8 cellular contexts compared by ENCODE assay signal in the genomic region with DNA sequence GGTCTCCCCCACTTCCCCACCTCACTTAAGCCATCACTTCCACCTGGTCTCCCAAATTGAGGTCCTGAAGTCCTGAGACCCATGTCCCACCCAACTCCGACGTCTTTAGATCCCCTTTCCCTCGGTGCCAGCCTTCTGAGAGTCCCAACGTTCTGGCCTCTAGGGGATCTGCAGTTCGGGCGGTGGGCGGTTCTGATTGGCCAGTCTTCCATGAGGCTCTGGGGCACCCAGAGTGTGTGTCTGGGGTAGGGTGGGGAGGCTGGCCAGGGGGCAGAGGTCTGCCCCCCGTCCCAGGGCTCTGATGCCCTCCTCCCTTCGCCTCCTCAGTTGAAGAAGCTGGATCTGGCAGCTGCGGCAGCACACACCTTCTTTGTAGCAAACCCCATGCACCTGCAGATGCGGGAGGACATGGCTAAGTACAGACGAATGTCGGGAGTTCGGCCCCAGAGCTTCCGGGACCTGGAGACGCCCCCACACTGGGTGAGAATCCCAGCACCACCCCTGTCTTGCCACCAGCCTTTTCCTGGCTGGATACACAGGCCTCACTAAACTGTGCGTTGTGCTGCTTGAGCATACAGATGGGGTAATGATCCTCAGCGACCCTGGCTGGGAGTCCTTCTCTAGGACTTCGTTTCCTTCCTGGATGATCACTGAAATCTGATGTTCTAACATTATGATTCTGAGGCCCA. TPM values are rescaled to one million over a fixed set of nuclear protein-coding genes. Genes with fewer than 3 reads are reported as not detected.
DNase-seq lines count a peak whose midpoint lies in the region; ATAC-seq and TF ChIP-seq lines count a peak whose summit lies in the region.

No MANE protein-coding gene starts in this region.

- H3K4me3 ChIP-seq in AG09309 (ENCODE audit: control insufficient read depth, low read depth, low read length) (peak overlapping the region; percentile 53), mammary epithelial cell (replicated peaks in 1 of 3; ENCODE audit: insufficient read depth in 1 of 3, low read depth in 2 of 3, low read length in 3 of 3) (peak overlapping the region in 2 of 3 experiments; percentile 36 to 52), aorta (ENCODE audit: low read length in 2 of 2) (peak overlapping the region; percentile 90 to 92)

- no peaks in the 10 kb centered on the region for H3K9me3 Mint-ChIP-seq in memory B cell

- peak; percentile 9 for ATAC-seq in memory B cell (ENCODE audit: low read depth)
- no peak for ATAC-seq in aorta (ENCODE audit: low FRiP score)

- dilution Hi-C loops in mammary epithelial cell (cut with HindIII; ENCODE audit: low sequenced_read_pairs) = loop anchor here (5.0 kb wide), 3 partner anchors 32 to 97 kb away; a partner anchor contains a TSS

- H3K27me3 Mint-ChIP-seq in memory B cell = peaks cover 40% of the 10 kb centered on the region

- peak overlapping the region; percentile 54 for H3K27ac Mint-ChIP-seq in memory B cell

- H3K4me3 Mint-ChIP-seq in memory B cell = peak overlapping the region; percentile 85

- H3K4me1 ChIP-seq in mammary epithelial cell (ENCODE audit: insufficient read depth, low read length) (peaks cover 20% of the 10 kb centered on the region), aorta (ENCODE audit: control insufficient read depth in 1 of 2, insufficient read depth in 2 of 2, low read length in 2 of 2) (no peaks in the 10 kb centered on the region)

- peaks cover 27% of the 10 kb centered on the region for H3K4me1 Mint-ChIP-seq in memory B cell

- no peaks in the 10 kb centered on the region for H3K79me2 ChIP-seq in mammary epithelial cell (ENCODE audit: insufficient read depth, low read length)

- intact Hi-C loops in mammary epithelial cell (cut with micrococcal nuclease) (loop anchor here (2.0 to 5.0 kb wide), 2 partner anchors 43 to 167 kb away; a partner anchor contains a TSS), aorta (cut with DNase I) (loop anchor here (5.0 to 10.0 kb wide), 4 partner anchors 77 to 215 kb away; a partner anchor contains a TSS)

- H3K36me3 Mint-ChIP-seq in memory B cell = no peaks in the 10 kb centered on the region

- H3K27ac ChIP-seq in mammary epithelial cell (ENCODE audit: insufficient read depth, low read depth, low read length) (no peak overlapping the region), aorta (ENCODE audit: low read depth in 1 of 2, low read length in 2 of 2) (peak overlapping the region in 1 of 2 donors; percentile 71)

- in situ Hi-C loops in mammary epithelial cell (cut with MboI; ENCODE audit: low sequenced_read_pairs in 2 of 2) = loop anchor here (5.0 to 10.0 kb wide), 2 partner anchors 77 to 85 kb away; a partner anchor contains a TSS

- CTCF ChIA-PET in mammary epithelial cell (lab: Charles Lee; ENCODE audit: low non-redundant PET) = no interaction called here

- H3K4me2 ChIP-seq in mammary epithelial cell (ENCODE audit: insufficient read depth, low read depth, low read length) = peak overlapping the region; percentile 94

- DNase-seq in AG09309 (ENCODE audit: low read depth) (no peak), HuH-7 (ENCODE audit: low spot score) (peak; percentile 86), mammary epithelial cell (no peak), memory B cell (ENCODE audit: low spot score in 2 of 2) (no peak), aorta (peak in 1 of 2 donors; percentile 53), UCSD-AML1 (lab: John Stamatoyannopoulos, UW; ENCODE audit: unreplicated experiment) (no peak)
- DNase-seq in NK-92 treated with Interleukin-12 subunit alpha and Interleukin-12 subunit beta, amount 100 ng/mL, for 24 hours (lab: John Stamatoyannopoulos, UW) = no peak
- DNase-seq in effector CD4-positive, alpha-beta T cell = no peak

- H2AFZ ChIP-seq in mammary epithelial cell (ENCODE audit: low read depth, low read length) = peak overlapping the region; percentile 75

- no peak overlapping the region for H3K9ac ChIP-seq in mammary epithelial cell (ENCODE audit: insufficient read depth, low read length)

- no TSS peak for BruUV-seq in mammary epithelial cell (replicated peaks; lab: Mats Ljungman, UMichigan)

- H3K27me3 ChIP-seq in mammary epithelial cell (ENCODE audit: insufficient read depth, low read length) (peaks cover 21% of the 10 kb centered on the region), aorta (ENCODE audit: control insufficient read depth in 1 of 2, insufficient read depth in 2 of 2, low read length in 1 of 2) (no peaks in the 10 kb centered on the region)

- H4K20me1 ChIP-seq in mammary epithelial cell (ENCODE audit: insufficient read depth, low read length) = no peaks in the 10 kb centered on the region

- H3K36me3 ChIP-seq in mammary epithelial cell (ENCODE audit: insufficient read depth, low read length) = no peaks in the 10 kb centered on the region
- H3K36me3 ChIP-seq in aorta (ENCODE audit: control insufficient read depth in 1 of 2, insufficient read depth in 2 of 2, low read length in 1 of 2) = peaks cover 0 to 2% of the 10 kb centered on the region in 2 donors

- TF ChIP-seq CTCF in AG09309 (IDR thresholded peaks at IDR 0.05; ENCODE audit: control insufficient read depth, insufficient read depth, low read depth, low read length, missing control alignments) = peak; percentile 48
- TF ChIP-seq CTCF in mammary epithelial cell (conservative IDR thresholded peaks at IDR 0.05 in 1 of 2, IDR thresholded peaks at IDR 0.05 in 1 of 2; ENCODE audit: extremely low read depth in 1 of 2, insufficient read depth in 1 of 2, low read depth in 1 of 2, low read length in 2 of 2) = no peak

- 42% methylated on average over 14 of the region's 19 CpGs for whole genome bisulfite sequencing in mammary epithelial cell (ENCODE audit: low coverage, missing lambda C conversion rate)
- WGBS in aorta, 2 donors = 13 to 17% methylated on average over 19 of the region's 19 CpGs

- no peaks in the 10 kb centered on the region for H3K9me3 ChIP-seq in mammary epithelial cell (replicated peaks; ENCODE audit: insufficient read depth, low read length)
- no peaks in the 10 kb centered on the region for H3K9me3 ChIP-seq in aorta (ENCODE audit: control insufficient read depth, low read length)

RNA-seq across cellular contexts. Expression of a gene that starts 1.5 kb away (rescaled TPM):
- total RNA-seq in mammary epithelial cell = 1 to 10 TPM; 2.0 to 5.5 TPM
- polyA plus RNA-seq in mammary epithelial cell = 1.3 TPM
- not detected for polyA minus RNA-seq in mammary epithelial cell
- total RNA-seq in aorta = 10 to 100 TPM; 43.5 to 66.3 TPM
- 10 to 100 TPM; 23.4 to 93.3 TPM for polyA plus RNA-seq in aorta

RNA-seq across cellular contexts. Expression of a gene that starts 8.1 kb away (rescaled TPM):
- total RNA-seq in mammary epithelial cell = under 1 TPM in 1 of 2 donors, not detected in 1; 0.17 TPM
- polyA plus RNA-seq in mammary epithelial cell = 0.07 TPM
- polyA minus RNA-seq in mammary epithelial cell = not detected
- 10 to 100 TPM in 1 of 2 donors, 1 to 10 TPM in 1; 4.4 to 16.6 TPM for total RNA-seq in aorta
- polyA plus RNA-seq in aorta = 10 to 100 TPM in 1 of 2 donors, 1 to 10 TPM in 1; 6.0 to 17.2 TPM

RNA-seq across cellular contexts. Expression of a gene that starts 11.0 kb away (rescaled TPM):
- under 1 TPM in 1 of 2 donors, not detected in 1; 0.40 TPM for total RNA-seq in mammary epithelial cell
- 0.10 TPM for polyA plus RNA-seq in mammary epithelial cell
- polyA minus RNA-seq in mammary epithelial cell = not detected
- total RNA-seq in aorta = 10 to 100 TPM in 1 of 2 donors, 1 to 10 TPM in 1; 8.2 to 13.7 TPM
- polyA plus RNA-seq in aorta = 10 to 100 TPM in 1 of 2 donors, 1 to 10 TPM in 1; 6.0 to 32.9 TPM

RNA-seq across cellular contexts. Expression of a gene that starts 21.4 kb away (rescaled TPM):
- total RNA-seq in mammary epithelial cell (10 to 100 TPM in 1 of 2 donors, 1 to 10 TPM in 1; 1.8 to 33.2 TPM), aorta (1 to 10 TPM in 1 of 2 donors, under 1 TPM in 1; 0.42 to 2.1 TPM)
- polyA plus RNA-seq in mammary epithelial cell (60.2 TPM), aorta (10 to 100 TPM in 1 of 2 donors, 1 to 10 TPM in 1; 3.6 to 12.6 TPM)
- polyA minus RNA-seq in mammary epithelial cell = 26.3 TPM

RNA-seq across cellular contexts. Expression of a gene that starts 22.3 kb away (rescaled TPM):
- total RNA-seq in mammary epithelial cell (100 to 1,000 TPM in 1 of 2 donors, 10 to 100 TPM in 1; 79.4 to 128 TPM), aorta (10 to 100 TPM; 59.5 to 64.6 TPM)
- polyA plus RNA-seq in mammary epithelial cell (72.1 TPM), aorta (10 to 100 TPM; 26.7 to 47.0 TPM)
- 134 TPM for polyA minus RNA-seq in mammary epithelial cell

Comparison
In these comparisons a context has a peak if more than half of its experiments do, and no peak if none do; other contexts are left out.
1. RNA of a gene that starts 1.5 kb away (total RNA-seq): 43.5 to 66.3 TPM in aorta; 2.0 to 5.5 TPM in mammary epithelial cell; every median in the first group is over 4 times any median in the second.
2. RNA of a gene that starts 8.1 kb away (total RNA-seq): 4.4 to 16.6 TPM in aorta; 0.17 TPM in mammary epithelial cell; every median in the first group is over 4 times any median in the second.
3. RNA of a gene that starts 11.0 kb away (total RNA-seq): 8.2 to 13.7 TPM in aorta; 0.40 TPM in mammary epithelial cell; every median in the first group is over 4 times any median in the second.
4. Peak in every context shown above with its lines, with median percentiles within 50 percentile points of each other: H3K4me3 ChIP-seq.